ENCODE assay signal across 8 cellular contexts in the genomic region with DNA sequence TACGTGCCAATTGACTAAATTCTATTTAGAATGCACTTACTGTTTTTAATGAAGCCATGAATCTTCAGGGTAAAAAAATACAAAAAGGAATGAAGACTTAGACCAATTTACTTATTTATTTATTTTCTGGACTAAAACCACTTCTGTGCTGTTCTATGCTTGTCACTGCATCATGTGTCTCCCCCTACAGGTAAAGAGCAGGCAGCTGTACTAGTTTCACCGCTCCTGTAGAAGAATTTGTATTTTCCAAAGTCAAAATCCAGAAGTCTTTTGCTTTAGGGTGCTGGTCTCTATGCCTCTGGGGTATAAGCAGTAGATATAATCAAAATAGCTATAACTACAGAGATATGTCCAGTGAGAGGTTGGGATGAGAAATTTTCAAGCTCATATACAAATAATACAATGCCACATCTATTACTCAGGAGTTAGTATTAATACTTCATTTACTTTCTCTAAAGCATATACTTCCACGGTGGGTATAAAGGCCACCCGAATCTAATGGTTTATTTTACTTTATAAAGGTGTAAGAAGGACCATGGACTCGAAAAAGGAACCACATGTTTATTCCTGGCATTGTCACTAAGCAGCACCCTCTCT.
DNase-seq lines count a peak whose midpoint lies in the region; ATAC-seq and TF ChIP-seq lines count a peak whose summit lies in the region.

No MANE protein-coding gene starts in this region.

- no peaks in the 10 kb centered on the region for H3K36me3 Mint-ChIP-seq in CD4-positive, CD25-positive, alpha-beta regulatory T cell

- ATAC-seq in CD4-positive, CD25-positive, alpha-beta regulatory T cell (ENCODE audit: low read depth in 2 of 2) = peak in 1 of 2 donors; percentile 57
- peak; percentile 49 for ATAC-seq in GM18511 (IDR thresholded peaks at IDR 0.05; ENCODE audit: unreplicated experiment)
- peak; percentile 82 for ATAC-seq in left colon

- no peak overlapping the region for H3K27ac Mint-ChIP-seq in CD4-positive, CD25-positive, alpha-beta regulatory T cell

- no peaks in the 10 kb centered on the region for H3K36me3 ChIP-seq in CD4-positive, CD25-positive, alpha-beta regulatory T cell (ENCODE audit: control insufficient read depth, insufficient read depth, low read length)
- H3K36me3 ChIP-seq in testis (ENCODE audit: low read depth, missing control alignments) = no peaks in the 10 kb centered on the region

- peak; percentile 89 for TF ChIP-seq CTCF in cardiac fibroblast (IDR thresholded peaks at IDR 0.05; ENCODE audit: low read depth, low read length)
- peak; percentile 43 to 49 (median 46) for TF ChIP-seq CTCF in testis (IDR thresholded peaks at IDR 0.05)

- no peaks in the 10 kb centered on the region for H3K9me3 ChIP-seq in CD4-positive, CD25-positive, alpha-beta regulatory T cell (ENCODE audit: control insufficient read depth in 2 of 2, low read length in 2 of 2)
- no peaks in the 10 kb centered on the region for H3K9me3 ChIP-seq in testis

- DNase-seq in CD4-positive, CD25-positive, alpha-beta regulatory T cell = peak in 2 of 3 donors; percentile 45 to 67
- DNase-seq in HuH-7 (ENCODE audit: low spot score) (peak; percentile 18), RPMI8226 (peak; percentile 58), cardiac fibroblast (ENCODE audit: low read depth in 2 of 2) (peak; percentile 91 to 92), left colon (no peak), testis (peak; percentile 23), UCSD-AML1 (lab: John Stamatoyannopoulos, UW; ENCODE audit: unreplicated experiment) (no peak)

- H3K27ac ChIP-seq in CD4-positive, CD25-positive, alpha-beta regulatory T cell (ENCODE audit: insufficient read depth, low read length, poor library complexity, severe bottlenecking) = no peak overlapping the region
- no peak overlapping the region for H3K27ac ChIP-seq in testis

- no peak for TF ChIP-seq POLR2A in testis (IDR thresholded peaks at IDR 0.05)

- WGBS in testis, 2 donors = 51 to 59% methylated on average over 5 of the region's 5 CpGs

- no peak overlapping the region for H3K4me3 ChIP-seq in CD4-positive, CD25-positive, alpha-beta regulatory T cell (ENCODE audit: low read depth, low read length)
- no peak overlapping the region for H3K4me3 ChIP-seq in cardiac fibroblast (replicated peaks in 1 of 2; ENCODE audit: low read depth in 2 of 2, low read length in 2 of 2)
- no peak overlapping the region for H3K4me3 ChIP-seq in testis

- no peak overlapping the region for H3K4me3 Mint-ChIP-seq in CD4-positive, CD25-positive, alpha-beta regulatory T cell

- H3K27me3 ChIP-seq in CD4-positive, CD25-positive, alpha-beta regulatory T cell (ENCODE audit: control insufficient read depth, insufficient read depth, low read length) = no peaks in the 10 kb centered on the region
- no peaks in the 10 kb centered on the region for H3K27me3 ChIP-seq in testis

- H3K4me1 Mint-ChIP-seq in CD4-positive, CD25-positive, alpha-beta regulatory T cell = peaks cover 0 to 9% (median 8%) of the 10 kb centered on the region in 4 donors

- no peaks in the 10 kb centered on the region for H3K9me3 Mint-ChIP-seq in CD4-positive, CD25-positive, alpha-beta regulatory T cell

- peaks cover 12% of the 10 kb centered on the region for H3K27me3 Mint-ChIP-seq in CD4-positive, CD25-positive, alpha-beta regulatory T cell

- intact Hi-C loops in left colon (cut with DNase I, micrococcal nuclease) (loop anchor here (5.0 to 10.0 kb wide), 3 partner anchors 140 to 287 kb away; no protein-coding TSS in a partner anchor), testis (cut with DNase I; ENCODE audit: low total_unique reads) (no loop called here)

- no peaks in the 10 kb centered on the region for H3K4me1 ChIP-seq in CD4-positive, CD25-positive, alpha-beta regulatory T cell (ENCODE audit: control insufficient read depth, insufficient read depth, low read length, poor library complexity, severe bottlenecking)
- H3K4me1 ChIP-seq in testis = no peaks in the 10 kb centered on the region

Comparison
In these comparisons a context has a peak if more than half of its experiments do, and no peak if none do; other contexts are left out.
1. DNase-seq: peak in CD4-positive, CD25-positive, alpha-beta regulatory T cell (2 of 3), HuH-7 (single experiment), RPMI8226 (single experiment), cardiac fibroblast (2 of 2) and testis (single experiment); none in left colon (0 of 2) and UCSD-AML1 (single experiment).